8 cellular contexts compared by ENCODE assay signal in genomic region chr3:196609343-196609775, GRCh38. TPM values are rescaled to one million over a fixed set of nuclear protein-coding genes. Genes with fewer than 3 reads are reported as not detected.
A peak's percentile ranks its signal among the peaks of the same experiment; 100 is the strongest.
DNase-seq lines count a peak whose midpoint lies in the region; ATAC-seq and TF ChIP-seq lines count a peak whose summit lies in the region.

No MANE protein-coding gene starts in this region.

- no peaks in the 10 kb centered on the region for H3K9me3 Mint-ChIP-seq in HFFc6
- no peaks in the 10 kb centered on the region for H3K9me3 Mint-ChIP-seq in T-helper 1 cell treated with Interleukin-12 subunit alpha and Interleukin-12 subunit beta and Interleukin-4 antibody, amounts not matched to agents 30 μg/mL and 1 μg/mL, for 36 hours
- no peaks in the 10 kb centered on the region for H3K9me3 Mint-ChIP-seq in activated naive CD8-positive, alpha-beta T cell treated with anti-CD3 and anti-CD28 coated beads, Interleukin-2, amount 50 U/mL, for 24 hours

- 16 to 21% methylated on average over 5 of the region's 5 CpGs for WGBS in heart right ventricle, 2 donors
- WGBS in aorta, 2 donors, result 19 to 24% methylated on average over 5 of the region's 5 CpGs

- DNase-seq in GDM1 (lab: John Stamatoyannopoulos, UW), result peak; percentile 92
- peak; percentile 67 for DNase-seq in HFFc6
- DNase-seq in NCI-H1694 treated with DMSO at 0.1 percent for 48 hours (lab: John Stamatoyannopoulos, UW), result peak; percentile 61
- DNase-seq in activated naive CD8-positive, alpha-beta T cell treated with anti-CD3 and anti-CD28 coated beads, Interleukin-2, amount 50 U/mL, for 24 hours, result peak; percentile 98
- DNase-seq in heart right ventricle, result peak; percentile 88 to 89
- peak; percentile 79 for DNase-seq in putamen (ENCODE audit: low spot score)
- DNase-seq in aorta, result peak; percentile 93 to 94

- no peak overlapping the region for H3K27ac Mint-ChIP-seq in HFFc6
- peak overlapping the region; percentile 71 for H3K27ac Mint-ChIP-seq in T-helper 1 cell treated with Interleukin-12 subunit alpha and Interleukin-12 subunit beta and Interleukin-4 antibody, amounts not matched to agents 30 μg/mL and 1 μg/mL, for 36 hours
- peak overlapping the region; percentile 67 for H3K27ac Mint-ChIP-seq in activated naive CD8-positive, alpha-beta T cell treated with anti-CD3 and anti-CD28 coated beads, Interleukin-2, amount 50 U/mL, for 24 hours

- H3K4me3 ChIP-seq in heart right ventricle, result peak overlapping the region in 1 of 10 donors; percentile 8
- H3K4me3 ChIP-seq in aorta (ENCODE audit: low read length in 2 of 2), result no peak overlapping the region

- H3K27ac ChIP-seq in heart right ventricle (peak overlapping the region in 8 of 10 donors; percentile 3 to 91 (median 52)), aorta (ENCODE audit: low read depth in 1 of 2, low read length in 2 of 2) (no peak overlapping the region)

- H3K27me3 ChIP-seq in heart right ventricle, result peaks cover 0 to 10% (median 0%) of the 10 kb centered on the region in 7 donors
- no peaks in the 10 kb centered on the region for H3K27me3 ChIP-seq in aorta (ENCODE audit: control insufficient read depth in 1 of 2, insufficient read depth in 2 of 2, low read length in 1 of 2)

- H3K36me3 Mint-ChIP-seq in HFFc6 (ENCODE audit: low read depth), result no peaks in the 10 kb centered on the region
- H3K36me3 Mint-ChIP-seq in T-helper 1 cell treated with Interleukin-12 subunit alpha and Interleukin-12 subunit beta and Interleukin-4 antibody, amounts not matched to agents 30 μg/mL and 1 μg/mL, for 36 hours (ENCODE audit: low read depth), result no peaks in the 10 kb centered on the region
- H3K36me3 Mint-ChIP-seq in activated naive CD8-positive, alpha-beta T cell treated with anti-CD3 and anti-CD28 coated beads, Interleukin-2, amount 50 U/mL, for 24 hours (ENCODE audit: low read depth), result no peaks in the 10 kb centered on the region

- peaks cover 14% of the 10 kb centered on the region for H3K4me1 Mint-ChIP-seq in HFFc6 (ENCODE audit: low read depth)
- peaks cover 37% of the 10 kb centered on the region for H3K4me1 Mint-ChIP-seq in T-helper 1 cell treated with Interleukin-12 subunit alpha and Interleukin-12 subunit beta and Interleukin-4 antibody, amounts not matched to agents 30 μg/mL and 1 μg/mL, for 36 hours (ENCODE audit: low read depth)
- peaks cover 31% of the 10 kb centered on the region for H3K4me1 Mint-ChIP-seq in activated naive CD8-positive, alpha-beta T cell treated with anti-CD3 and anti-CD28 coated beads, Interleukin-2, amount 50 U/mL, for 24 hours

- H3K4me1 ChIP-seq in heart right ventricle, result peaks cover 3 to 48% (median 29%) of the 10 kb centered on the region in 9 donors
- no peaks in the 10 kb centered on the region for H3K4me1 ChIP-seq in aorta (ENCODE audit: control insufficient read depth in 1 of 2, insufficient read depth in 2 of 2, low read length in 2 of 2)

- no peak overlapping the region; the same call in 1 of the 2 replicates for H3K4me3 Mint-ChIP-seq in HFFc6
- H3K4me3 Mint-ChIP-seq in T-helper 1 cell treated with Interleukin-12 subunit alpha and Interleukin-12 subunit beta and Interleukin-4 antibody, amounts not matched to agents 30 μg/mL and 1 μg/mL, for 36 hours, result peak overlapping the region; percentile 27
- H3K4me3 Mint-ChIP-seq in activated naive CD8-positive, alpha-beta T cell treated with anti-CD3 and anti-CD28 coated beads, Interleukin-2, amount 50 U/mL, for 24 hours, result peak overlapping the region; percentile 42

- intact Hi-C loops in heart right ventricle (cut with DNase I) (loop anchor here in 9 of 10 donors (1.0 to 10.0 kb wide), 6 partner anchors 75 to 365 kb away; no protein-coding TSS in a partner anchor), aorta (cut with DNase I) (loop anchor here (1.0 to 10.0 kb wide), 2 partner anchors 75 to 76 kb away; no protein-coding TSS in a partner anchor)

- H3K9me3 ChIP-seq in heart right ventricle (peaks cover 0 to 13% (median 0%) of the 10 kb centered on the region in 11 donors), aorta (ENCODE audit: control insufficient read depth, low read length) (no peaks in the 10 kb centered on the region)

- TF ChIP-seq CTCF in HFFc6 (IDR thresholded peaks at IDR 0.05) (peak; percentile 96), heart right ventricle (IDR thresholded peaks at IDR 0.05) (peak; percentile 71 to 93 (median 85))

- peak; percentile 95 for ATAC-seq in activated naive CD8-positive, alpha-beta T cell treated with anti-CD3 and anti-CD28 coated beads, Interleukin-2, amount 50 U/mL, for 24 hours
- ATAC-seq in heart right ventricle, result peak; percentile 84 to 93 (median 90)
- ATAC-seq in aorta (ENCODE audit: low FRiP score), result peak; percentile 94

- peaks cover 14% of the 10 kb centered on the region for H3K27me3 Mint-ChIP-seq in HFFc6 (ENCODE audit: insufficient read depth)
- peaks cover 4% of the 10 kb centered on the region for H3K27me3 Mint-ChIP-seq in T-helper 1 cell treated with Interleukin-12 subunit alpha and Interleukin-12 subunit beta and Interleukin-4 antibody, amounts not matched to agents 30 μg/mL and 1 μg/mL, for 36 hours (ENCODE audit: low read depth)
- H3K27me3 Mint-ChIP-seq in activated naive CD8-positive, alpha-beta T cell treated with anti-CD3 and anti-CD28 coated beads, Interleukin-2, amount 50 U/mL, for 24 hours, result no peaks in the 10 kb centered on the region

- H3K36me3 ChIP-seq in heart right ventricle (no peaks in the 10 kb centered on the region), aorta (ENCODE audit: control insufficient read depth in 1 of 2, insufficient read depth in 2 of 2, low read length in 1 of 2) (no peaks in the 10 kb centered on the region)

RNA-seq across cellular contexts. Expression of gene NRROS, which starts 30.1 kb away (rescaled TPM):
- under 1 TPM in 5 of 6 experiments, not detected in 1; 0.07 to 0.23 (median 0.13) TPM for total RNA-seq in HFFc6 (2021; fragmentation: NEBNext Ultra II Directional; extraction: Animal tissue kit (Norgen Biotek cat#: 25700))
- total RNA-seq in heart right ventricle (10 to 100 TPM in 1 of 10 donors, 1 to 10 TPM in 9; 1.1 to 11.7 (median 3.0) TPM), aorta (10 to 100 TPM in 1 of 2 donors, 1 to 10 TPM in 1; 7.6 to 17.3 TPM)
- polyA plus RNA-seq in heart right ventricle (1 to 10 TPM; 2.5 to 2.7 TPM), aorta (1 to 10 TPM in 1 of 2 donors, under 1 TPM in 1; 0.43 to 2.0 TPM)

RNA-seq across cellular contexts. Expression of gene FBXO45, which starts 40.9 kb away (rescaled TPM):
- total RNA-seq in HFFc6 (2021; fragmentation: NEBNext Ultra II Directional; extraction: Animal tissue kit (Norgen Biotek cat#: 25700)), result 1 to 10 TPM; 7.0 to 9.5 (median 8.1) TPM
- 10 to 100 TPM in 1 of 10 donors, 1 to 10 TPM in 9; 4.4 to 10.2 (median 5.9) TPM for total RNA-seq in heart right ventricle
- polyA plus RNA-seq in heart right ventricle, result 1 to 10 TPM; 2.0 to 4.8 TPM
- 1 to 10 TPM; 6.1 to 7.9 TPM for total RNA-seq in aorta
- polyA plus RNA-seq in aorta, result 1 to 10 TPM; 3.1 to 3.9 TPM

RNA-seq across cellular contexts. Expression of gene WDR53, which starts 41.0 kb away (rescaled TPM):
- 10 to 100 TPM in 1 of 6 experiments, 1 to 10 TPM in 5; 6.6 to 10.2 (median 9.1) TPM for total RNA-seq in HFFc6 (2021; fragmentation: NEBNext Ultra II Directional; extraction: Animal tissue kit (Norgen Biotek cat#: 25700))
- total RNA-seq in heart right ventricle (10 to 100 TPM in 2 of 10 donors, 1 to 10 TPM in 8; 5.8 to 10.8 (median 8.1) TPM), aorta (10 to 100 TPM; 11.0 to 11.4 TPM)
- polyA plus RNA-seq in heart right ventricle (10 to 100 TPM in 1 of 2 donors, 1 to 10 TPM in 1; 8.3 to 14.7 TPM), aorta (1 to 10 TPM; 3.4 to 5.7 TPM)

Comparison
In these comparisons a context has a peak if more than half of its experiments do, and no peak if none do; other contexts are left out.
1. H3K27ac ChIP-seq: peak in heart right ventricle (8 of 10); none in aorta (0 of 2).
2. Peak in every context shown above with its lines, with median percentiles within 50 percentile points of each other: DNase-seq and ATAC-seq.